1 cellular context compared by ENCODE assay signal in genomic region chr17:57468932-57469775, GRCh38.
TF ChIP-seq lines count a peak whose summit lies in the region.

No MANE protein-coding gene starts in this region.

TF ChIP-seq in HepG2, 621 proteins besides CTCF, POLR2A, EP300 and RAD21 (continued from another document and continues in another):
- TF ChIP-seq FOXO4 (CRISPR knock-in tag; conservative IDR thresholded peaks at IDR 0.05) (no peak), THAP9 (CRISPR knock-in tag; IDR thresholded peaks at IDR 0.05; ENCODE audit: borderline replicate concordance) (no peak), MEIS1 (CRISPR knock-in tag; IDR thresholded peaks at IDR 0.05; ENCODE audit: borderline replicate concordance) (no peak), SIX1 (CRISPR knock-in tag; IDR thresholded peaks at IDR 0.05; ENCODE audit: borderline replicate concordance) (peak; percentile 60), GLMP (CRISPR knock-in tag; IDR thresholded peaks at IDR 0.05; ENCODE audit: borderline replicate concordance) (no peak), ARID4A (CRISPR knock-in tag; IDR thresholded peaks at IDR 0.05; ENCODE audit: borderline replicate concordance) (0 out of 2 replicates have a peak, but pooled peaks have one; percentile 2), HNF4A (CRISPR knock-in tag; IDR thresholded peaks at IDR 0.05) (peak; percentile 53), ZNF343 (CRISPR knock-in tag; IDR thresholded peaks at IDR 0.05) (no peak), ZMYM4 (CRISPR knock-in tag; IDR thresholded peaks at IDR 0.05) (peak; percentile 54), MED1 (CRISPR knock-in tag; IDR thresholded peaks at IDR 0.05) (peak; percentile 43; the same call in 1 of the 2 replicates), ZBTB34 (CRISPR knock-in tag; IDR thresholded peaks at IDR 0.05) (no peak), SAP130 (CRISPR knock-in tag; IDR thresholded peaks at IDR 0.05; ENCODE audit: low read depth) (peak; percentile 58), ZBTB46 (CRISPR knock-in tag; IDR thresholded peaks at IDR 0.05; ENCODE audit: borderline replicate concordance) (no peak), CSRNP2 (CRISPR knock-in tag; conservative IDR thresholded peaks at IDR 0.05; ENCODE audit: low read depth) (no peak), SRSF1 (optimal IDR thresholded peaks at IDR 0.05; ENCODE audit: low read depth, low read length) (no peak), HNF1B (CRISPR knock-in tag; IDR thresholded peaks at IDR 0.05) (no peak), KMT2A (CRISPR knock-in tag; IDR thresholded peaks at IDR 0.05) (no peak), TCF7 (IDR thresholded peaks at IDR 0.05; ENCODE audit: low read depth) (peak; percentile 19; the same call in 1 of the 2 replicates), PAXIP1 (CRISPR knock-in tag; conservative IDR thresholded peaks at IDR 0.05) (peak; percentile 65; the same call in 1 of the 2 replicates), RBFOX2 (IDR thresholded peaks at IDR 0.05; ENCODE audit: low read depth, low read length) (no peak), ZNF883 (CRISPR knock-in tag; IDR thresholded peaks at IDR 0.05; ENCODE audit: not compliant biosample characterization) (no peak), ZBED4 (CRISPR knock-in tag; IDR thresholded peaks at IDR 0.05; ENCODE audit: borderline replicate concordance) (no peak), JUND (CRISPR knock-in tag; IDR thresholded peaks at IDR 0.05) (0 out of 2 replicates have a peak, but pooled peaks have one; percentile 19), MYC (CRISPR knock-in tag; IDR thresholded peaks at IDR 0.05; ENCODE audit: borderline replicate concordance) (peak; percentile 10; the same call in 1 of the 2 replicates), SRY (CRISPR knock-in tag; IDR thresholded peaks at IDR 0.05) (no peak), RFXAP (CRISPR knock-in tag; IDR thresholded peaks at IDR 0.05; ENCODE audit: borderline replicate concordance) (peak; percentile 36; the same call in 1 of the 2 replicates), HCFC1 (IDR thresholded peaks at IDR 0.05; ENCODE audit: low read depth, low read length) (no peak), TBP (CRISPR knock-in tag; IDR thresholded peaks at IDR 0.05) (no peak), ZNF160 (CRISPR knock-in tag; IDR thresholded peaks at IDR 0.05) (no peak), ZNF562 (CRISPR knock-in tag; IDR thresholded peaks at IDR 0.05; ENCODE audit: borderline replicate concordance) (no peak), IRF2 (CRISPR knock-in tag; IDR thresholded peaks at IDR 0.05) (no peak)
